ENCODE assay signal across 1 cellular context in genomic region chr1:155226910-155227260, GRCh38.
TF ChIP-seq lines count a peak whose summit lies in the region.

No MANE protein-coding gene starts in this region.

TF ChIP-seq in HepG2, 621 proteins besides CTCF, POLR2A, EP300 and RAD21 (continued from another document and continues in another):
- TF ChIP-seq, protein P1, sequence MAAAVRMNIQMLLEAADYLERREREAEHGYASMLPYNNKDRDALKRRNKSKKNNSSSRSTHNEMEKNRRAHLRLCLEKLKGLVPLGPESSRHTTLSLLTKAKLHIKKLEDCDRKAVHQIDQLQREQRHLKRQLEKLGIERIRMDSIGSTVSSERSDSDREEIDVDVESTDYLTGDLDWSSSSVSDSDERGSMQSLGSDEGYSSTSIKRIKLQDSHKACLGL (CRISPR knock-in tag; IDR thresholded peaks at IDR 0.05) = peak; percentile 79
- TF ChIP-seq, protein P2, sequence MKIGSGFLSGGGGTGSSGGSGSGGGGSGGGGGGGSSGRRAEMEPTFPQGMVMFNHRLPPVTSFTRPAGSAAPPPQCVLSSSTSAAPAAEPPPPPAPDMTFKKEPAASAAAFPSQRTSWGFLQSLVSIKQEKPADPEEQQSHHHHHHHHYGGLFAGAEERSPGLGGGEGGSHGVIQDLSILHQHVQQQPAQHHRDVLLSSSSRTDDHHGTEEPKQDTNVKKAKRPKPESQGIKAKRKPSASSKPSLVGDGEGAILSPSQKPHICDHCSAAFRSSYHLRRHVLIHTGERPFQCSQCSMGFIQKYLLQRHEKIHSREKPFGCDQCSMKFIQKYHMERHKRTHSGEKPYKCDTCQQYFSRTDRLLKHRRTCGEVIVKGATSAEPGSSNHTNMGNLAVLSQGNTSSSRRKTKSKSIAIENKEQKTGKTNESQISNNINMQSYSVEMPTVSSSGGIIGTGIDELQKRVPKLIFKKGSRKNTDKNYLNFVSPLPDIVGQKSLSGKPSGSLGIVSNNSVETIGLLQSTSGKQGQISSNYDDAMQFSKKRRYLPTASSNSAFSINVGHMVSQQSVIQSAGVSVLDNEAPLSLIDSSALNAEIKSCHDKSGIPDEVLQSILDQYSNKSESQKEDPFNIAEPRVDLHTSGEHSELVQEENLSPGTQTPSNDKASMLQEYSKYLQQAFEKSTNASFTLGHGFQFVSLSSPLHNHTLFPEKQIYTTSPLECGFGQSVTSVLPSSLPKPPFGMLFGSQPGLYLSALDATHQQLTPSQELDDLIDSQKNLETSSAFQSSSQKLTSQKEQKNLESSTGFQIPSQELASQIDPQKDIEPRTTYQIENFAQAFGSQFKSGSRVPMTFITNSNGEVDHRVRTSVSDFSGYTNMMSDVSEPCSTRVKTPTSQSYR (CRISPR knock-in tag; IDR thresholded peaks at IDR 0.05; ENCODE audit: borderline replicate concordance) = no peak
- TF ChIP-seq ELF3 (CRISPR knock-in tag; IDR thresholded peaks at IDR 0.05) (0 out of 2 replicates have a peak, but pooled peaks have one; percentile 6), SRY (CRISPR knock-in tag; IDR thresholded peaks at IDR 0.05) (0 out of 2 replicates have a peak, but pooled peaks have one; percentile 82), ZNF563 (CRISPR knock-in tag; IDR thresholded peaks at IDR 0.05) (peak; percentile 17; the same call in 1 of the 2 replicates), ZNF556 (CRISPR knock-in tag; IDR thresholded peaks at IDR 0.05; ENCODE audit: borderline replicate concordance) (peak; percentile 40; the same call in 1 of the 2 replicates), ZNF224 (CRISPR knock-in tag; IDR thresholded peaks at IDR 0.05) (0 out of 2 replicates have a peak, but pooled peaks have one; percentile 26), MLX (CRISPR knock-in tag; IDR thresholded peaks at IDR 0.05) (0 out of 2 replicates have a peak, but pooled peaks have one; percentile 5), POLR2AphosphoS5 (IDR thresholded peaks at IDR 0.05; ENCODE audit: low read depth, low read length) (no peak), SALL1 (CRISPR knock-in tag; IDR thresholded peaks at IDR 0.05) (0 out of 2 replicates have a peak, but pooled peaks have one; percentile 15), KLF16 (CRISPR knock-in tag; IDR thresholded peaks at IDR 0.05) (no peak), BATF2 (CRISPR knock-in tag; IDR thresholded peaks at IDR 0.05) (no peak), SMAD9 (CRISPR knock-in tag; IDR thresholded peaks at IDR 0.05) (0 out of 2 replicates have a peak, but pooled peaks have one; percentile 28), KDM4B (CRISPR knock-in tag; IDR thresholded peaks at IDR 0.05) (no peak), ZBTB3 (CRISPR knock-in tag; IDR thresholded peaks at IDR 0.05; ENCODE audit: borderline replicate concordance, low read depth) (no peak), HIC2 (CRISPR knock-in tag; IDR thresholded peaks at IDR 0.05; ENCODE audit: low read depth) (no peak), CENPT (CRISPR knock-in tag; IDR thresholded peaks at IDR 0.05; ENCODE audit: low read depth) (no peak), TARDBP (CRISPR knock-in tag; IDR thresholded peaks at IDR 0.05) (peak; percentile 63; the same call in 1 of the 2 replicates), CSRNP1 (CRISPR knock-in tag; IDR thresholded peaks at IDR 0.05) (peak; percentile 15; the same call in 1 of the 2 replicates), NAIF1 (CRISPR knock-in tag; IDR thresholded peaks at IDR 0.05; ENCODE audit: borderline replicate concordance) (no peak), ZNF350 (CRISPR knock-in tag; IDR thresholded peaks at IDR 0.05; ENCODE audit: borderline replicate concordance, low read depth) (no peak; the same call in 1 of the 2 replicates), MAF1 (CRISPR knock-in tag; IDR thresholded peaks at IDR 0.05; ENCODE audit: borderline replicate concordance) (0 out of 2 replicates have a peak, but pooled peaks have one; percentile 20)
- TF ChIP-seq, protein P3, sequence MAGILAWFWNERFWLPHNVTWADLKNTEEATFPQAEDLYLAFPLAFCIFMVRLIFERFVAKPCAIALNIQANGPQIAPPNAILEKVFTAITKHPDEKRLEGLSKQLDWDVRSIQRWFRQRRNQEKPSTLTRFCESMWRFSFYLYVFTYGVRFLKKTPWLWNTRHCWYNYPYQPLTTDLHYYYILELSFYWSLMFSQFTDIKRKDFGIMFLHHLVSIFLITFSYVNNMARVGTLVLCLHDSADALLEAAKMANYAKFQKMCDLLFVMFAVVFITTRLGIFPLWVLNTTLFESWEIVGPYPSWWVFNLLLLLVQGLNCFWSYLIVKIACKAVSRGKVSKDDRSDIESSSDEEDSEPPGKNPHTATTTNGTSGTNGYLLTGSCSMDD (CRISPR knock-in tag; IDR thresholded peaks at IDR 0.05) = no peak
- TF ChIP-seq, protein P4, sequence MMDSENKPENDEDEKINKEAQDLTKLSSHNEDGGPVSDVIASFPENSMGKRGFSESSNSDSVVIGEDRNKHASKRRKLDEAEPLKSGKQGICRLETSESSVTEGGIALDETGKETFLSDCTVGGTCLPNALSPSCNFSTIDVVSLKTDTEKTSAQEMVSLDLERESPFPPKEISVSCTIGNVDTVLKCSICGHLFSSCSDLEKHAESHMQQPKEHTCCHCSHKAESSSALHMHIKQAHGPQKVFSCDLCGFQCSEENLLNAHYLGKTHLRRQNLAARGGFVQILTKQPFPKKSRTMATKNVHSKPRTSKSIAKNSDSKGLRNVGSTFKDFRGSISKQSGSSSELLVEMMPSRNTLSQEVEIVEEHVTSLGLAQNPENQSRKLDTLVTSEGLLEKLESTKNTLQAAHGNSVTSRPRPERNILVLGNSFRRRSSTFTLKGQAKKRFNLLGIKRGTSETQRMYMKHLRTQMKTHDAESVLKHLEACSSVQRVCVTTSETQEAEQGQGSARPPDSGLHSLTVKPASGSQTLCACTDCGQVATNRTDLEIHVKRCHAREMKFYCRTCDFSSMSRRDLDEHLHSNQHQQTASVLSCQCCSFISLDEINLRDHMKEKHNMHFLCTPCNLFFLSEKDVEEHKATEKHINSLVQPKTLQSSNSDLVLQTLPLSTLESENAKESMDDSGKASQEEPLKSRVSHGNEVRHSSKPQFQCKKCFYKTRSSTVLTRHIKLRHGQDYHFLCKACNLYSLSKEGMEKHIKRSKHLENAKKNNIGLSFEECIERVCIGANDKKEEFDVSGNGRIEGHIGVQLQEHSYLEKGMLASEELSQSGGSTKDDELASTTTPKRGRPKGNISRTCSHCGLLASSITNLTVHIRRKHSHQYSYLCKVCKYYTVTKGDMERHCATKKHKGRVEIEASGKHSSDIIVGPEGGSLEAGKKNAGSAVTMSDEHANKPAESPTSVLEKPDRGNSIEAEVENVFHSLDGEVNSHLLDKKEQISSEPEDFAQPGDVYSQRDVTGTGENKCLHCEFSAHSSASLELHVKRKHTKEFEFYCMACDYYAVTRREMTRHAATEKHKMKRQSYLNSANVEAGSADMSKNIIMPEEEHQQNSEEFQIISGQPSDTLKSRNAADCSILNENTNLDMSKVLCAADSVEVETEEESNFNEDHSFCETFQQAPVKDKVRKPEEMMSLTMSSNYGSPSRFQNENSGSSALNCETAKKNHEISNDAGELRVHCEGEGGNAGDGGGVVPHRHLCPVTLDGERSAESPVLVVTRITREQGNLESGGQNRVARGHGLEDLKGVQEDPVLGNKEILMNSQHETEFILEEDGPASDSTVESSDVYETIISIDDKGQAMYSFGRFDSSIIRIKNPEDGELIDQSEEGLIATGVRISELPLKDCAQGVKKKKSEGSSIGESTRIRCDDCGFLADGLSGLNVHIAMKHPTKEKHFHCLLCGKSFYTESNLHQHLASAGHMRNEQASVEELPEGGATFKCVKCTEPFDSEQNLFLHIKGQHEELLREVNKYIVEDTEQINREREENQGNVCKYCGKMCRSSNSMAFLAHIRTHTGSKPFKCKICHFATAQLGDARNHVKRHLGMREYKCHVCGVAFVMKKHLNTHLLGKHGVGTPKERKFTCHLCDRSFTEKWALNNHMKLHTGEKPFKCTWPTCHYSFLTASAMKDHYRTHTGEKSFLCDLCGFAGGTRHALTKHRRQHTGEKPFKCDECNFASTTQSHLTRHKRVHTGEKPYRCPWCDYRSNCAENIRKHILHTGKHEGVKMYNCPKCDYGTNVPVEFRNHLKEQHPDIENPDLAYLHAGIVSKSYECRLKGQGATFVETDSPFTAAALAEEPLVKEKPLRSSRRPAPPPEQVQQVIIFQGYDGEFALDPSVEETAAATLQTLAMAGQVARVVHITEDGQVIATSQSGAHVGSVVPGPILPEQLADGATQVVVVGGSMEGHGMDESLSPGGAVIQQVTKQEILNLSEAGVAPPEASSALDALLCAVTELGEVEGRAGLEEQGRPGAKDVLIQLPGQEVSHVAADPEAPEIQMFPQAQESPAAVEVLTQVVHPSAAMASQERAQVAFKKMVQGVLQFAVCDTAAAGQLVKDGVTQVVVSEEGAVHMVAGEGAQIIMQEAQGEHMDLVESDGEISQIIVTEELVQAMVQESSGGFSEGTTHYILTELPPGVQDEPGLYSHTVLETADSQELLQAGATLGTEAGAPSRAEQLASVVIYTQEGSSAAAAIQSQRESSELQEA (CRISPR knock-in tag; IDR thresholded peaks at IDR 0.05; ENCODE audit: not compliant biosample characterization) = peak; percentile 51
- TF ChIP-seq, protein P5, sequence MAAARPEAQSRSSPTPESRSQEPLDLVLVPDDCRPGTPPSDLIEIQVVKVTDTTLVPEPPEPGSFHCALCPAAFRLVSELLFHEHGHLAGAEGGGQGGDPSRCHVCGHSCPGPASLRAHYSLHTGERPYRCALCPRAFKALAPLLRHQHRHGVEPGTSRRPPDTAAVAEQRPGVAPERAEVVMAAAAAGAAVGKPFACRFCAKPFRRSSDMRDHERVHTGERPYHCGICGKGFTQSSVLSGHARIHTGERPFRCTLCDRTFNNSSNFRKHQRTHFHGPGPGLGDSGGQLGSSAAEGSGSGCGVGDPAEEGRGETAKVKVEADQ (CRISPR knock-in tag; IDR thresholded peaks at IDR 0.05; ENCODE audit: borderline replicate concordance) = 0 out of 2 replicates have a peak, but pooled peaks have one; percentile 54
